8 cellular contexts compared by ENCODE assay signal in genomic region chr22:20803696-20804324, GRCh38. TPM values are rescaled to one million over a fixed set of nuclear protein-coding genes. Genes with fewer than 3 reads are reported as not detected.
DNase-seq lines count a peak whose midpoint lies in the region; ATAC-seq and TF ChIP-seq lines count a peak whose summit lies in the region.

No MANE protein-coding gene starts in this region.

- ATAC-seq in HG03280 (IDR thresholded peaks at IDR 0.05; ENCODE audit: unreplicated experiment) = no peak

- TF ChIP-seq CTCF in AG10803 (conservative IDR thresholded peaks at IDR 0.05; ENCODE audit: low read length) (peak; percentile 49), epithelial cell of proximal tubule (conservative IDR thresholded peaks at IDR 0.05; ENCODE audit: low read depth, low read length) (peak; percentile 68)

- DNase-seq in AG10803 (ENCODE audit: low read depth) = peak; percentile 16
- DNase-seq in HCEC 1CT = peak; percentile 21
- DNase-seq in activated CD4-positive, alpha-beta T cell treated with anti-CD3 and anti-CD28 coated beads for 1 hour = peak; percentile 15
- DNase-seq in epithelial cell of proximal tubule (ENCODE audit: low read depth) = no peak
- peak in 9 of 10 donors; percentile 26 to 95 (median 68) for DNase-seq in posterior cingulate gyrus
- no peak for DNase-seq in SIG-M5 (lab: John Stamatoyannopoulos, UW)
- no peak for DNase-seq in NCI-H226

- H3K4me3 ChIP-seq in AG10803 (ENCODE audit: low read length) (no peak overlapping the region), epithelial cell of proximal tubule (ENCODE audit: low read depth, low read length) (no peak overlapping the region)

- intact Hi-C loops in posterior cingulate gyrus (cut with DNase I) = no loop called here

RNA-seq across cellular contexts. Expression of gene SERPIND1, which starts 29.9 kb away (rescaled TPM):
- not detected in 2 replicates for total RNA-seq in epithelial cell of proximal tubule

RNA-seq across cellular contexts. Expression of gene PI4KA, which starts 54.8 kb away (rescaled TPM):
- total RNA-seq in epithelial cell of proximal tubule = 24.1 and 30.5 TPM in 2 replicates

RNA-seq across cellular contexts. Expression of gene SNAP29, which starts 55.0 kb away (rescaled TPM):
- 13.0 and 16.0 TPM in 2 replicates for total RNA-seq in epithelial cell of proximal tubule

Comparison
In these comparisons a context has a peak if more than half of its experiments do, and no peak if none do; other contexts are left out.
1. DNase-seq: peak in AG10803 (single experiment), HCEC 1CT (single experiment), activated CD4-positive, alpha-beta T cell treated with anti-CD3 and anti-CD28 coated beads for 1 hour (single experiment) and posterior cingulate gyrus (9 of 10); none in epithelial cell of proximal tubule (single experiment), SIG-M5 (single experiment) and NCI-H226 (single experiment).